Comparison of ENCODE assay signal across 21 cellular contexts in the genomic region with DNA sequence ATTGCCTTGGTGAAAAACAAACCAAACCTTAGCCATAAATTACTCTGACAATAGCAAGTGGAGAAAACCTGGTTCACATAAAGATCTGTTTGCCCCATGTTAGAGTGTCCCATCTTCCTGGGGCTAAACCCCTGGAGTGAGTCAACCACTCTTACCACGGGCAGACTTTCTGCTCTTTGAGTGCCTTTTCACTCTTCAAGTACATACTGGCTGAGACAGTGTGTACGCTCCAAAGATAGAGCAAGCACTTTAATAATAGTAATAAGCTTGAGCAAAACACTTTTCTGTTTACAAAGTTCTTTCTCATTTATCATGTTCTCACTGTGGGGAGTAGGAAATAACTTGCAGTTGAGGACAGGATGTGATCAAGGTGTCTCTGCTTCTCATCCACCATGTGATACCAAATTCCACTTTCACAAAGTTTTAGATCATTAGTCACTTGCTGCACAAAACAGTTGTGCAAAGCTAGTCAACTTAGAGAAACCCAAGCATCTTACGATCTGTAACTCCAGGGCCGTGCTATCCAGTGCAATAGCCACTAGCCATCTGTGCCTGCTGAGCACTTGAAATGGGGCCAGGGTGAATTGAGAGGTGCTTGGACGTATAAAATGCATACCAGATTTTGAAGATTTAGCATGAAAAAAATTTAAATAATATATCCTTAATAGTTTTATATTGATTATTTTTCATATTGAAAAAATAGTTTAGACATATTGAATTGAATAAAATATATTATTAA.
DNase-seq lines count a peak whose midpoint lies in the region; ATAC-seq and TF ChIP-seq lines count a peak whose summit lies in the region.
"Had no signal": no experiment of that assay in that cellular context is flagged by ENCODE, and none has a peak within 500 bp of the region (broad histone marks: within the 10 kb centered on the region; RNA-seq: fewer than 3 reads in every experiment).

No MANE protein-coding gene starts in this region.

- H2BK5ac ChIP-seq in mesenchymal stem cell (ENCODE audit: low read depth, low read length, poor library complexity, severe bottlenecking): peak overlapping the region; percentile 3

- H2BK120ac ChIP-seq in mesenchymal stem cell (ENCODE audit: low read depth, low read length): no peak overlapping the region

- H2BK12ac ChIP-seq in mesenchymal stem cell (ENCODE audit: low read length in 2 of 2): no peak overlapping the region

- H4K20me1 ChIP-seq in SK-N-SH (ENCODE audit: insufficient read depth): no peaks in the 10 kb centered on the region

- H3K27ac ChIP-seq in mesenchymal stem cell (ENCODE audit: low read length, poor library complexity, severe bottlenecking) (peak overlapping the region; percentile 90), SK-N-SH (ENCODE audit: low read depth in 2 of 2, low read length in 1 of 2) (no peak overlapping the region), heart right ventricle (no peak overlapping the region)
- H3K27ac ChIP-seq: PC-9 had no signal

- no peaks in the 10 kb centered on the region for H3K79me2 ChIP-seq in SK-N-SH (ENCODE audit: insufficient read depth)

- no peaks in the 10 kb centered on the region for H3K36me3 ChIP-seq in mesenchymal stem cell (ENCODE audit: control insufficient read depth in 1 of 2, insufficient read depth in 2 of 2, low read depth in 1 of 2, low read length in 2 of 2)
- H3K36me3 ChIP-seq in MG63: no peaks in the 10 kb centered on the region
- H3K36me3 ChIP-seq in SK-N-SH (replicated peaks in 1 of 2; ENCODE audit: control insufficient read depth in 1 of 2, insufficient read depth in 2 of 2, low read length in 1 of 2): no peaks in the 10 kb centered on the region
- no peaks in the 10 kb centered on the region for H3K36me3 ChIP-seq in heart right ventricle

- TF ChIP-seq CTCF in choroid plexus epithelial cell (conservative IDR thresholded peaks at IDR 0.05; ENCODE audit: low read depth, low read length) (no peak), SK-N-SH (IDR thresholded peaks at IDR 0.05) (no peak), heart right ventricle (IDR thresholded peaks at IDR 0.05) (no peak)

- H3K18ac ChIP-seq in mesenchymal stem cell (ENCODE audit: low read depth in 1 of 2, low read length in 2 of 2): peak overlapping the region in 1 of 2 experiments; percentile 73

- POLR2A ChIA-PET in SK-N-SH (lab: Yijun Ruan, JAX): no interaction called here

- no peaks in the 10 kb centered on the region for H3K27me3 ChIP-seq in mesenchymal stem cell (ENCODE audit: control insufficient read depth in 1 of 2, insufficient read depth in 1 of 2, low read length in 2 of 2)
- H3K27me3 ChIP-seq in MG63: no peaks in the 10 kb centered on the region
- no peaks in the 10 kb centered on the region for H3K27me3 ChIP-seq in SK-N-SH (ENCODE audit: insufficient read depth)
- no peaks in the 10 kb centered on the region for H3K27me3 ChIP-seq in heart right ventricle

- CTCF ChIA-PET in SK-N-SH (lab: Yijun Ruan, JAX): interaction anchor here (0.6 kb wide), 1 partner anchor 809 kb away, joined by 3 read pairs; no protein-coding TSS in a partner anchor

- no peaks in the 10 kb centered on the region for H3K79me1 ChIP-seq in mesenchymal stem cell (replicated peaks; ENCODE audit: low read length, poor library complexity, severe bottlenecking)

- peak overlapping the region; percentile 63 to 68 for H3K4ac ChIP-seq in mesenchymal stem cell (ENCODE audit: low read depth in 1 of 2, low read length in 2 of 2)

- no peak for TF ChIP-seq EP300 in SK-N-SH (IDR thresholded peaks at IDR 0.05; ENCODE audit: borderline replicate concordance in 1 of 2, low read depth in 1 of 2, low read length in 1 of 2)

- intact Hi-C loops in heart right ventricle (cut with DNase I): no loop called here

- H3K9ac ChIP-seq in mesenchymal stem cell (ENCODE audit: low read length): no peak overlapping the region
- H3K9ac ChIP-seq in SK-N-SH: no peak overlapping the region

- H3K4me3 ChIP-seq in choroid plexus epithelial cell (ENCODE audit: low read depth, low read length) (no peak overlapping the region), mesenchymal stem cell (ENCODE audit: insufficient read depth in 1 of 2, low read depth in 1 of 2, low read length in 2 of 2) (no peak overlapping the region), MG63 (no peak overlapping the region), SK-N-SH (ENCODE audit: low read depth in 2 of 2, low read length in 1 of 2) (no peak overlapping the region), heart right ventricle (no peak overlapping the region)
- H3K4me3 ChIP-seq: GM23338, mucosa of descending colon, PC-9 had no signal

- no peak overlapping the region for H4K8ac ChIP-seq in mesenchymal stem cell (ENCODE audit: low read length)

- WGBS in mesenchymal stem cell: 14% methylated on average over 1 of the region's 5 CpGs
- 73% methylated on average over 5 of the region's 5 CpGs for WGBS in SK-N-SH (ENCODE audit: low lambda C conversion rate)
- 86% methylated on average over 5 of the region's 5 CpGs for WGBS in heart right ventricle, 2 donors

- no peaks in the 10 kb centered on the region for H3F3A ChIP-seq in SK-N-SH (replicated peaks; ENCODE audit: insufficient read depth)

- no peaks in the 10 kb centered on the region for H3K9me2 ChIP-seq in SK-N-SH

- peaks cover 7% of the 10 kb centered on the region for H3K4me1 ChIP-seq in mesenchymal stem cell (ENCODE audit: control insufficient read depth, insufficient read depth, low read depth, low read length)
- peaks cover 0 to 5% of the 10 kb centered on the region in 2 experiments; a peak in 1 of 4 replicates for H3K4me1 ChIP-seq in SK-N-SH (ENCODE audit: control insufficient read depth in 1 of 2, insufficient read depth in 2 of 2, low read depth in 1 of 2, low read length in 1 of 2)
- no peaks in the 10 kb centered on the region for H3K4me1 ChIP-seq in heart right ventricle

- no peak overlapping the region for H3K14ac ChIP-seq in mesenchymal stem cell (ENCODE audit: low read length in 2 of 2)

- no peak overlapping the region for H3K4me2 ChIP-seq in mesenchymal stem cell (ENCODE audit: low read length, poor library complexity, severe bottlenecking)
- no peak overlapping the region for H3K4me2 ChIP-seq in SK-N-SH
- H3K4me2 ChIP-seq: GM23338, PC-9 had no signal

- no peaks in the 10 kb centered on the region for H3K9me3 ChIP-seq in mesenchymal stem cell (ENCODE audit: control insufficient read depth, low read length)
- H3K9me3 ChIP-seq in MG63: no peaks in the 10 kb centered on the region
- H3K9me3 ChIP-seq in SK-N-SH: no peaks in the 10 kb centered on the region
- H3K9me3 ChIP-seq in heart right ventricle: no peaks in the 10 kb centered on the region
- H3K9me3 ChIP-seq: mucosa of descending colon had no signal

- H3K23ac ChIP-seq in mesenchymal stem cell (ENCODE audit: low read length in 2 of 2): no peak overlapping the region

- TF ChIP-seq RAD21 in SK-N-SH (IDR thresholded peaks at IDR 0.05; ENCODE audit: low read length): no peak

- H2AFZ ChIP-seq in mesenchymal stem cell (ENCODE audit: low read depth, low read length) (no peak overlapping the region), SK-N-SH (ENCODE audit: low read depth) (no peak overlapping the region)
- H2AFZ ChIP-seq: GM23338, PC-9 had no signal

- DNase-seq in DMS53 treated with DMSO at 0.1 percent for 48 hours (lab: John Stamatoyannopoulos, UW; ENCODE audit: unreplicated experiment) (peak; percentile 10), NCI-H345 (lab: John Stamatoyannopoulos, UW) (peak; percentile 14), choroid plexus epithelial cell (ENCODE audit: low read depth) (peak; percentile 96), mesenchymal stem cell (peak; percentile 88), MG63 (no peak), SK-N-SH (no peak), heart right ventricle (no peak)
- DNase-seq in stimulated activated CD4-positive, alpha-beta T cell treated with anti-CD3 and anti-CD28 coated beads, Interleukin-1b, Interleukin-23, amount 100 ng/mL, for 48 hours: no peak
- DNase-seq: activated CD4-positive, alpha-beta memory T cell treated with anti-CD3 and anti-CD28 coated beads, Interleukin-2, amount 10 ng/mL, durations not matched to agents 7 days and 5 days; activated naive CD4-positive, alpha-beta T cell treated with Interleukin-2 at 50 U/mL for 16 hours; activated T-cell treated with anti-CD3 and anti-CD28 coated beads, Interleukin-2, amount 50 U/mL, for 24 hours; aorta; CD8-positive, alpha-beta T cell; Kasumi-1; mucosa of descending colon; NCI-H2171; NCI-H774; PC-9; stimulated activated CD4-positive, alpha-beta T cell treated with anti-CD3 and anti-CD28 coated beads, Interleukin-12 subunit alpha, Interleukin-12 subunit beta, amount 100 ng/mL, for 4 hours had no signal

- peak overlapping the region; percentile 49 for H2AK5ac ChIP-seq in mesenchymal stem cell (ENCODE audit: low read length, severe bottlenecking)

- H2BK15ac ChIP-seq in mesenchymal stem cell (ENCODE audit: low read depth, poor library complexity, severe bottlenecking): no peak overlapping the region

- no peak overlapping the region for H4K91ac ChIP-seq in mesenchymal stem cell (ENCODE audit: low read length)

- ATAC-seq in heart right ventricle: no peak
- ATAC-seq: CD8-positive, alpha-beta T cell; GM23338; left lobe of liver; mucosa of descending colon had no signal

TF ChIP-seq in SK-N-SH, 30 proteins besides CTCF, POLR2A, EP300 and RAD21:
- TF ChIP-seq TCF12 (IDR thresholded peaks at IDR 0.05): no peak
- no peak for TF ChIP-seq RFX5 (IDR thresholded peaks at IDR 0.05; ENCODE audit: low read length)
- no peak for TF ChIP-seq FOXJ3 (CRISPR knock-in tag; IDR thresholded peaks at IDR 0.05)
- no peak for TF ChIP-seq RXRA (IDR thresholded peaks at IDR 0.05; ENCODE audit: borderline replicate concordance, low read depth)
- TF ChIP-seq, protein P1, sequence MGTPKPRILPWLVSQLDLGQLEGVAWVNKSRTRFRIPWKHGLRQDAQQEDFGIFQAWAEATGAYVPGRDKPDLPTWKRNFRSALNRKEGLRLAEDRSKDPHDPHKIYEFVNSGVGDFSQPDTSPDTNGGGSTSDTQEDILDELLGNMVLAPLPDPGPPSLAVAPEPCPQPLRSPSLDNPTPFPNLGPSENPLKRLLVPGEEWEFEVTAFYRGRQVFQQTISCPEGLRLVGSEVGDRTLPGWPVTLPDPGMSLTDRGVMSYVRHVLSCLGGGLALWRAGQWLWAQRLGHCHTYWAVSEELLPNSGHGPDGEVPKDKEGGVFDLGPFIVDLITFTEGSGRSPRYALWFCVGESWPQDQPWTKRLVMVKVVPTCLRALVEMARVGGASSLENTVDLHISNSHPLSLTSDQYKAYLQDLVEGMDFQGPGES (IDR thresholded peaks at IDR 0.05; ENCODE audit: low read depth, low read length): no peak
- no peak for TF ChIP-seq RCOR1 (IDR thresholded peaks at IDR 0.05; ENCODE audit: low read length)
- no peak for TF ChIP-seq TAF1 (IDR thresholded peaks at IDR 0.05; ENCODE audit: borderline replicate concordance, low read depth, low read length)

Comparison
In these comparisons a context has a peak if more than half of its experiments do, and no peak if none do; other contexts are left out.
1. DNase-seq: peak in DMS53 treated with DMSO at 0.1 percent for 48 hours (single experiment), NCI-H345 (single experiment), choroid plexus epithelial cell (single experiment) and mesenchymal stem cell (single experiment); none in MG63 (single experiment), stimulated activated CD4-positive, alpha-beta T cell treated with anti-CD3 and anti-CD28 coated beads, Interleukin-1b, Interleukin-23, amount 100 ng/mL, for 48 hours (single experiment), SK-N-SH (single experiment) and heart right ventricle (0 of 2).